Comparison of ENCODE assay signal across 1 cellular context in genomic region chr3:170869240-170869592, GRCh38.
TF ChIP-seq lines count a peak whose summit lies in the region.

No MANE protein-coding gene starts in this region.

TF ChIP-seq in K562, 482 proteins besides CTCF, POLR2A, EP300 and RAD21 (continued from another document):
- TF ChIP-seq MBD1 (CRISPR knock-in tag; IDR thresholded peaks at IDR 0.05) (no peak), TRIM25 (IDR thresholded peaks at IDR 0.05; ENCODE audit: borderline replicate concordance) (no peak), SIN3A (IDR thresholded peaks at IDR 0.05; ENCODE audit: borderline replicate concordance in 2 of 2, control insufficient read depth in 1 of 2, low read depth in 2 of 2, low read length in 2 of 2) (0 out of 4 replicates have a peak, but pooled peaks of 1 of the 2 experiments have one; percentile 7), HLTF (IDR thresholded peaks at IDR 0.05) (no peak), USF2 (CRISPR knock-in tag; IDR thresholded peaks at IDR 0.05) (no peak), E2F1 (CRISPR knock-in tag; IDR thresholded peaks at IDR 0.05) (no peak), RHOXF2B (CRISPR knock-in tag; conservative IDR thresholded peaks at IDR 0.05) (no peak), ZNF431 (CRISPR knock-in tag; IDR thresholded peaks at IDR 0.05) (no peak), ATF6 (CRISPR knock-in tag; IDR thresholded peaks at IDR 0.05) (no peak)
TF ChIP-seq in K562: peak in this region for 8.
